1 cellular context compared by ENCODE assay signal in the genomic region with DNA sequence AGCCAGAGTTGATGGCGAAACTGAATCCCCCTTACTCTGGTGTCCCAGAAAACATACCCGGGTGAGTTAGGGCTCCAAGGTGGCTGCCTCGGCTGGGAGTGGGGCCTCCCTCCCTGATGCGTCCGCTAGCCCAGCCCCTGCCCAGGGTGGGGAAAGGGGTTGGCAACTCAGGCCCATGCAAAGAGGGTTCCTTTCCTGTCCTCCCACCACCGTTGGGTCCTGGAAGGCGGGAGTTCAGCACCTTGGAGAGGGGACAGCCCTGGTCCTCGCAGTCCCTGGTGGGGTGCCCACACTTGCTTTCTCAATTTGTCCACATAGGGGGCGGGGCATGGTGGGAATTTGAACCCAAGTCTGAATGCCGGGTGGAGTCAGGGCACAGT.
TF ChIP-seq lines count a peak whose summit lies in the region.

No MANE protein-coding gene starts in this region.

TF ChIP-seq in K562, 482 proteins besides CTCF, POLR2A, EP300 and RAD21 (continued from another document and continues in another):
- no peak for TF ChIP-seq PATZ1 (CRISPR knock-in tag; IDR thresholded peaks at IDR 0.05; ENCODE audit: borderline replicate concordance)
- TF ChIP-seq ZNF512 (tag; IDR thresholded peaks at IDR 0.05): no peak
- TF ChIP-seq, protein P1, sequence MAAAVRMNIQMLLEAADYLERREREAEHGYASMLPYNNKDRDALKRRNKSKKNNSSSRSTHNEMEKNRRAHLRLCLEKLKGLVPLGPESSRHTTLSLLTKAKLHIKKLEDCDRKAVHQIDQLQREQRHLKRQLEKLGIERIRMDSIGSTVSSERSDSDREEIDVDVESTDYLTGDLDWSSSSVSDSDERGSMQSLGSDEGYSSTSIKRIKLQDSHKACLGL (CRISPR knock-in tag; IDR thresholded peaks at IDR 0.05; ENCODE audit: borderline replicate concordance, poor library complexity, severe bottlenecking): no peak
- TF ChIP-seq KAT2B (IDR thresholded peaks at IDR 0.05; ENCODE audit: low read depth, low read length): no peak
- peak in 1 of 2 experiments; percentile 20 for TF ChIP-seq E2F6 (IDR thresholded peaks at IDR 0.05; ENCODE audit: borderline replicate concordance in 1 of 2, extremely low read depth in 1 of 2, insufficient read depth in 1 of 2, insufficient read length in 1 of 2, low read depth in 1 of 2, low read length in 1 of 2, poor library complexity in 1 of 2, severe bottlenecking in 1 of 2)
- TF ChIP-seq ETV1 (tag; conservative IDR thresholded peaks at IDR 0.05; ENCODE audit: low read depth): no peak
- no peak for TF ChIP-seq ZNF140 (CRISPR knock-in tag; IDR thresholded peaks at IDR 0.05)
- no peak for TF ChIP-seq FOXA1 (IDR thresholded peaks at IDR 0.05; ENCODE audit: borderline replicate concordance)
- peak in 1 of 2 experiments; percentile 63 for TF ChIP-seq AFF1 (IDR thresholded peaks at IDR 0.05; ENCODE audit: low read depth in 1 of 2, partially characterized antibody in 2 of 2)
- TF ChIP-seq ETV6 (IDR thresholded peaks at IDR 0.05; ENCODE audit: borderline replicate concordance in 1 of 2, low read depth in 2 of 2, low read length in 1 of 2): no peak
- no peak; the same call in 1 of the 2 replicates for TF ChIP-seq ETV6 (CRISPR knock-in tag; IDR thresholded peaks at IDR 0.05; ENCODE audit: borderline replicate concordance)
- no peak for TF ChIP-seq CHD4 (IDR thresholded peaks at IDR 0.05; ENCODE audit: insufficient read depth, insufficient replicate concordance, low read depth, low read length, poor library complexity, severe bottlenecking)
- TF ChIP-seq ZBTB7A (IDR thresholded peaks at IDR 0.05; ENCODE audit: borderline replicate concordance, control insufficient read depth, low read depth, low read length): peak; percentile 19; the same call in 1 of the 2 replicates
- no peak for TF ChIP-seq SLC30A9 (CRISPR knock-in tag; IDR thresholded peaks at IDR 0.05)
- TF ChIP-seq ZBTB49 (CRISPR knock-in tag; IDR thresholded peaks at IDR 0.05; ENCODE audit: borderline replicate concordance): no peak
- TF ChIP-seq ZNF717 (CRISPR knock-in tag; IDR thresholded peaks at IDR 0.05): no peak
- no peak for TF ChIP-seq SPI1 (IDR thresholded peaks at IDR 0.05; ENCODE audit: borderline replicate concordance, low read depth, low read length)
- no peak for TF ChIP-seq CBX1 (IDR thresholded peaks at IDR 0.05; ENCODE audit: low read depth)
- no peak for TF ChIP-seq SMARCA4 (IDR thresholded peaks at IDR 0.05)
- no peak for TF ChIP-seq FOSL1 (tag; conservative IDR thresholded peaks at IDR 0.05)
- no peak for TF ChIP-seq HNRNPUL1 (IDR thresholded peaks at IDR 0.05; ENCODE audit: low read length)
- TF ChIP-seq, protein P2, sequence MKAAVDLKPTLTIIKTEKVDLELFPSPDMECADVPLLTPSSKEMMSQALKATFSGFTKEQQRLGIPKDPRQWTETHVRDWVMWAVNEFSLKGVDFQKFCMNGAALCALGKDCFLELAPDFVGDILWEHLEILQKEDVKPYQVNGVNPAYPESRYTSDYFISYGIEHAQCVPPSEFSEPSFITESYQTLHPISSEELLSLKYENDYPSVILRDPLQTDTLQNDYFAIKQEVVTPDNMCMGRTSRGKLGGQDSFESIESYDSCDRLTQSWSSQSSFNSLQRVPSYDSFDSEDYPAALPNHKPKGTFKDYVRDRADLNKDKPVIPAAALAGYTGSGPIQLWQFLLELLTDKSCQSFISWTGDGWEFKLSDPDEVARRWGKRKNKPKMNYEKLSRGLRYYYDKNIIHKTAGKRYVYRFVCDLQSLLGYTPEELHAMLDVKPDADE (conservative IDR thresholded peaks at IDR 0.05; ENCODE audit: control insufficient read depth, low read depth, low read length): no peak
- TF ChIP-seq ETS2 (tag; IDR thresholded peaks at IDR 0.05; ENCODE audit: borderline replicate concordance, poor library complexity, severe bottlenecking): no peak
- TF ChIP-seq POLR2G (IDR thresholded peaks at IDR 0.05; ENCODE audit: low read depth, low read length): peak; percentile 29; the same call in 1 of the 2 replicates
- TF ChIP-seq ZNF398 (CRISPR knock-in tag; IDR thresholded peaks at IDR 0.05): no peak
- no peak for TF ChIP-seq RBBP5 (IDR thresholded peaks at IDR 0.05; ENCODE audit: borderline replicate concordance, insufficient read depth, low read length, poor library complexity, severe bottlenecking)
- TF ChIP-seq, protein P3, sequence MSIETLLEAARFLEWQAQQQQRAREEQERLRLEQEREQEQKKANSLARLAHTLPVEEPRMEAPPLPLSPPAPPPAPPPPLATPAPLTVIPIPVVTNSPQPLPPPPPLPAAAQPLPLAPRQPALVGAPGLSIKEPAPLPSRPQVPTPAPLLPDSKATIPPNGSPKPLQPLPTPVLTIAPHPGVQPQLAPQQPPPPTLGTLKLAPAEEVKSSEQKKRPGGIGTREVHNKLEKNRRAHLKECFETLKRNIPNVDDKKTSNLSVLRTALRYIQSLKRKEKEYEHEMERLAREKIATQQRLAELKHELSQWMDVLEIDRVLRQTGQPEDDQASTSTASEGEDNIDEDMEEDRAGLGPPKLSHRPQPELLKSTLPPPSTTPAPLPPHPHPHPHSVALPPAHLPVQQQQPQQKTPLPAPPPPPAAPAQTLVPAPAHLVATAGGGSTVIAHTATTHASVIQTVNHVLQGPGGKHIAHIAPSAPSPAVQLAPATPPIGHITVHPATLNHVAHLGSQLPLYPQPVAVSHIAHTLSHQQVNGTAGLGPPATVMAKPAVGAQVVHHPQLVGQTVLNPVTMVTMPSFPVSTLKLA (conservative IDR thresholded peaks at IDR 0.05): peak in 1 of 2 experiments; percentile 52; a peak in 2 of 4 replicates
- no peak for TF ChIP-seq PURB (CRISPR knock-in tag; IDR thresholded peaks at IDR 0.05; ENCODE audit: low read depth)
- peak in 1 of 2 experiments; percentile 88; a peak in 2 of 4 replicates for TF ChIP-seq SIN3A (IDR thresholded peaks at IDR 0.05; ENCODE audit: borderline replicate concordance in 2 of 2, control insufficient read depth in 1 of 2, low read depth in 2 of 2, low read length in 2 of 2)
- no peak for TF ChIP-seq ZNF23 (CRISPR knock-in tag; IDR thresholded peaks at IDR 0.05)
- TF ChIP-seq KAT8 (IDR thresholded peaks at IDR 0.05; ENCODE audit: low read depth): no peak
- no peak for TF ChIP-seq MTA2 (IDR thresholded peaks at IDR 0.05; ENCODE audit: low read depth)
- no peak for TF ChIP-seq HBP1 (CRISPR knock-in tag; IDR thresholded peaks at IDR 0.05)
- TF ChIP-seq STAT5A (IDR thresholded peaks at IDR 0.05; ENCODE audit: borderline replicate concordance, low read length): no peak
- no peak for TF ChIP-seq ZNF699 (CRISPR knock-in tag; IDR thresholded peaks at IDR 0.05; ENCODE audit: insufficient replicate concordance)
- TF ChIP-seq THRAP3 (IDR thresholded peaks at IDR 0.05; ENCODE audit: borderline replicate concordance): no peak
- TF ChIP-seq PML (IDR thresholded peaks at IDR 0.05; ENCODE audit: low read length): no peak
- TF ChIP-seq SUPT5H (IDR thresholded peaks at IDR 0.05): peak; percentile 12; the same call in 1 of the 2 replicates
- TF ChIP-seq MEIS2 (IDR thresholded peaks at IDR 0.05; ENCODE audit: partially characterized antibody): no peak
- peak; percentile 79; the same call in 1 of the 2 replicates for TF ChIP-seq ZNF511 (CRISPR knock-in tag; IDR thresholded peaks at IDR 0.05)
